Comparison of ENCODE assay signal across 13 cellular contexts in genomic region chr3:159486580-159486979, GRCh38.
DNase-seq lines count a peak whose midpoint lies in the region; TF ChIP-seq lines count a peak whose summit lies in the region.
"Had no signal": no experiment of that assay in that cellular context is flagged by ENCODE, and none has a peak within 500 bp of the region (broad histone marks: within the 10 kb centered on the region; RNA-seq: fewer than 3 reads in every experiment).

No MANE protein-coding gene starts in this region.

- H3K4me3 ChIP-seq in OCI-LY3 (ENCODE audit: low read length) = no peak overlapping the region
- H3K4me3 ChIP-seq: spleen had no signal

- H3K27me3 ChIP-seq in OCI-LY3 (ENCODE audit: low read depth, low read length) = peaks cover 7% of the 10 kb centered on the region
- H3K27me3 ChIP-seq: spleen had no signal

- no peak overlapping the region for H2AFZ ChIP-seq in OCI-LY3 (ENCODE audit: low read depth, low read length)

- H3K4me2 ChIP-seq in OCI-LY3 (ENCODE audit: low read length) = no peak overlapping the region

- H3K27ac ChIP-seq in C4-2B (no peak overlapping the region), OCI-LY3 (ENCODE audit: low read length) (no peak overlapping the region)
- H3K27ac ChIP-seq: spleen had no signal

- DNase-seq in GM20000 (ENCODE audit: low spot score) (no peak), glutamatergic neuron (no peak), NCI-H2107 treated with DMSO at 0.1 percent for 48 hours (lab: John Stamatoyannopoulos, UW; ENCODE audit: unreplicated experiment) (no peak), hypothalamus (lab: John Stamatoyannopoulos, UW) (no peak), A172 (ENCODE audit: low spot score) (no peak)
- no peak for DNase-seq in activated CD4-positive, alpha-beta T cell treated with anti-CD3 and anti-CD28 coated beads for 48 hours
- DNase-seq: activated T-cell treated with anti-CD3 and anti-CD28 coated beads, Interleukin-2, amount 50 U/mL, for 48 hours; EL; head of caudate nucleus; spleen had no signal

- H3K9me3 ChIP-seq in OCI-LY3 (ENCODE audit: insufficient read depth, low read length) = no peaks in the 10 kb centered on the region

- no peaks in the 10 kb centered on the region for H3K36me3 ChIP-seq in OCI-LY3 (replicated peaks; ENCODE audit: low read depth, low read length)
- H3K36me3 ChIP-seq: spleen had no signal

- peaks cover 11% of the 10 kb centered on the region for H3K36me3 Mint-ChIP-seq in glutamatergic neuron (ENCODE audit: unreplicated experiment)

- peaks cover 7% of the 10 kb centered on the region for H3K9me3 Mint-ChIP-seq in glutamatergic neuron (ENCODE audit: unreplicated experiment)

- no peak overlapping the region for H3K4me3 Mint-ChIP-seq in glutamatergic neuron (ENCODE audit: unreplicated experiment)
- H3K4me3 Mint-ChIP-seq: central memory CD8-positive, alpha-beta T cell had no signal

- H3K9ac ChIP-seq in OCI-LY3 (ENCODE audit: low read length) = no peak overlapping the region

- H3K79me2 ChIP-seq in OCI-LY3 (ENCODE audit: low read length) = no peaks in the 10 kb centered on the region

- TF ChIP-seq CTCF in C4-2B (conservative IDR thresholded peaks at IDR 0.05) (peak; percentile 54), GM20000 (IDR thresholded peaks at IDR 0.05; ENCODE audit: extremely low read depth, missing control alignments) (peak; percentile 37), OCI-LY3 (IDR thresholded peaks at IDR 0.05; ENCODE audit: low read depth, low read length) (peak; percentile 51), glutamatergic neuron (IDR thresholded peaks at IDR 0.05; ENCODE audit: partially characterized antibody, unreplicated experiment) (no peak)

- H3K27ac Mint-ChIP-seq in glutamatergic neuron (ENCODE audit: unreplicated experiment) = peak overlapping the region; percentile 49

- no peaks in the 10 kb centered on the region for H3K4me1 ChIP-seq in OCI-LY3 (ENCODE audit: low read length)
- H3K4me1 ChIP-seq: spleen had no signal

- no peaks in the 10 kb centered on the region for H4K20me1 ChIP-seq in OCI-LY3 (ENCODE audit: insufficient read depth, low read length)

- peaks cover 18% of the 10 kb centered on the region for H3K4me1 Mint-ChIP-seq in glutamatergic neuron (ENCODE audit: low read depth, unreplicated experiment)
- H3K4me1 Mint-ChIP-seq: central memory CD8-positive, alpha-beta T cell had no signal

- H3K27me3 Mint-ChIP-seq in glutamatergic neuron (ENCODE audit: unreplicated experiment) = peaks cover 6% of the 10 kb centered on the region
- H3K27me3 Mint-ChIP-seq: central memory CD8-positive, alpha-beta T cell had no signal
